ENCODE assay signal across 8 cellular contexts in the genomic region with DNA sequence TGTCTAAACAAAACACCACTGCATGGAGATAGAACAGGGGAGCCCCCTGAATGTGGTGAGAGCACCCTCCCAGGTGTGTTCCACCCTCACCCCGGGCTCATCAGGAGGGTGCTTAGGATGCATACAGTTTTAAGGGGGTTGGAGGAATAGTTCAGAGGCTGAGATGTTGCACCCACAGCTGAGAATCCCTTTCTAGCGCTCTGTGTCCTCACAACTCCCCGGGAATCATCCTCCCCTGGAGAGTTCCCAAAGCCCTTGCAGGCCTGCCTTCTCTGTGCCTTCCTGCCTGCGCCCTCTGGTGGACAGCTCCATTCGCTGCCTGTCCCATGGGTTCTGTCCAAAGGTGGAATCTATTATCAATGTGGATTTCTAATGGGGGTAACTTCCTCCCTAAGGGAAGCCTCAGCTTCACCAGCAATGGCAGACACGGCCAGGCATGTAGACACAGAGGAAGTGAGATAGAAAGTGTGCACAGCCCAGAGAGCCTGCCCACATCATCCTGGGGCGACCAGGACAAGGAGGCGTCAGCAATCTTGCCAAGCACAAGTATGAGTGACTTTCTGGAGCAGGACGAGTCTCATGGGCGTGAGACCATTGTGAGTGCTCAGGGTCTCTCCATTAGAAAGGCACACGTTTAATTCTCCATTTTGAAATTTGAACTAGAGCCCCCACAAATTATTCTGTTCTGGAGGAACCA. TPM values are rescaled to one million over a fixed set of nuclear protein-coding genes. Genes with fewer than 3 reads are reported as not detected.
DNase-seq lines count a peak whose midpoint lies in the region; ATAC-seq and TF ChIP-seq lines count a peak whose summit lies in the region.

No MANE protein-coding gene starts in this region.

- no peak overlapping the region for H3K27ac Mint-ChIP-seq in CD14-positive monocyte

- H3K9me3 ChIP-seq in WERI-Rb-1 (ENCODE audit: severe bottlenecking), result no peaks in the 10 kb centered on the region

- no peaks in the 10 kb centered on the region for H3K36me3 Mint-ChIP-seq in CD14-positive monocyte

- H3K4me3 Mint-ChIP-seq in CD14-positive monocyte, result no peak overlapping the region

- H3K27ac ChIP-seq in WERI-Rb-1, result no peak overlapping the region

- no peaks in the 10 kb centered on the region for H3K36me3 ChIP-seq in WERI-Rb-1

- TF ChIP-seq CTCF in CD14-positive monocyte (IDR thresholded peaks at IDR 0.05) (peak; percentile 91), WERI-Rb-1 (IDR thresholded peaks at IDR 0.05; ENCODE audit: low read depth, low read length) (peak; percentile 84)

- peak; percentile 60 for ATAC-seq in GM21723 (IDR thresholded peaks at IDR 0.05; ENCODE audit: unreplicated experiment)
- no peak for ATAC-seq in HG03565 (IDR thresholded peaks at IDR 0.05; ENCODE audit: unreplicated experiment)

- peaks cover 0 to 2% (median 0%) of the 10 kb centered on the region in 7 donors for H3K9me3 Mint-ChIP-seq in CD14-positive monocyte

- intact Hi-C loops in CD14-positive monocyte (cut with micrococcal nuclease), result no loop called here

- no peak overlapping the region for H3K4me3 ChIP-seq in WERI-Rb-1 (ENCODE audit: low read depth, low read length)

- peaks cover 4 to 7% (median 6%) of the 10 kb centered on the region in 3 donors for H3K27me3 Mint-ChIP-seq in CD14-positive monocyte (ENCODE audit: low read depth in 3 of 3)

- no peaks in the 10 kb centered on the region for H3K4me1 Mint-ChIP-seq in CD14-positive monocyte

- no peaks in the 10 kb centered on the region for H3K27me3 ChIP-seq in WERI-Rb-1 (ENCODE audit: insufficient read depth, low read depth, severe bottlenecking)

- in situ Hi-C loops in T47D (cut with HindIII; ENCODE audit: low pct_unique_long_range_greater_than_20kb, low sequenced_read_pairs), result no loop called here

- DNase-seq in CD14-positive monocyte (ENCODE audit: low spot score) (no peak), NCI-H2081 treated with DMSO at 0.1 percent for 48 hours (lab: John Stamatoyannopoulos, UW) (peak; percentile 32), WERI-Rb-1 (peak; percentile 90), T47D (ENCODE audit: low read depth in 1 of 2, low spot score in 1 of 2) (peak; percentile 23 to 73), islet precursor cell (peak; percentile 87)
- DNase-seq in stimulated activated CD4-positive, alpha-beta T cell treated with anti-CD3 and anti-CD28 coated beads, Interleukin-1b, Interleukin-23, amount 100 ng/mL, for 24 hours (ENCODE audit: low read depth in 4 of 4, low spot score in 1 of 4), result peak; percentile 46 to 56 (median 52)

RNA-seq across cellular contexts. Expression of a gene that starts 1.2 kb away (rescaled TPM):
- not detected for polyA plus RNA-seq in CD14-positive monocyte

RNA-seq across cellular contexts. Expression of a gene that starts 7.1 kb away (rescaled TPM):
- polyA plus RNA-seq in CD14-positive monocyte, result not detected

RNA-seq across cellular contexts. Expression of a gene that starts 17.4 kb away (rescaled TPM):
- polyA plus RNA-seq in CD14-positive monocyte, result not detected

RNA-seq across cellular contexts. Expression of a gene that starts 18.8 kb away (rescaled TPM):
- polyA plus RNA-seq in CD14-positive monocyte, result not detected

RNA-seq across cellular contexts. Expression of a gene that starts 29.8 kb away (rescaled TPM):
- not detected for polyA plus RNA-seq in CD14-positive monocyte
